ENCODE assay signal across 11 cellular contexts in the genomic region with DNA sequence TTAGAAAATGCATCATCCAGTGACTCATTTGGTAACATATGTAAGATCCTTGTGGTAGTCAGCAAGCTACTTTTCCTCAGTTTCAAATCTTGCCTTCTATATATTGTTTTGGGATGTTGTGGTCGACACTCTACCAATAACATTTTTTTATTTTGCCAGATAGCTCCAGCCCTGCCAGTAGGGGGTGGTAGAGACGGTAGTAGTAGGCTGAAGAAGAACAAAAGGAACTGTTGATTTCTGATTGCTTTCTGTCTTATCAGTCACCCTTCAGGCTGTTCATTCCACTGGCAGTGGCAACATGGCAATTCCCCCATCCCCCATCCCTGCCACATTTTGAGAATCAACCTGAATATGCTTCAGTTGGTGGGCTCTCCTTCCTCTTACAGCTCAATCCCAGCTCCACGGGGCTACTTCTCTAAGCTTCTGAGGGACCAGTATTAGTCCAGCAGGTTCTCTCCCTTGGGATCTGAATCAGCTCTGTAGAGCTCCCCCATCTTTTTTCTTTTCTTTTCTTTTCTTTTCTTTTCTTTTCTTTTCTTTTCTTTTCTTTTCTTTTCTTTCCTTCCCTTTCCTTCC.
DNase-seq lines count a peak whose midpoint lies in the region; ATAC-seq and TF ChIP-seq lines count a peak whose summit lies in the region.
"Had no signal": no experiment of that assay in that cellular context is flagged by ENCODE, and none has a peak within 500 bp of the region (broad histone marks: within the 10 kb centered on the region; RNA-seq: fewer than 3 reads in every experiment).

No MANE protein-coding gene starts in this region.

- DNase-seq in NCI-H82 (lab: John Stamatoyannopoulos, UW) = peak; percentile 31
- no peak for DNase-seq in NCI-H82 treated with DMSO at 0.1 percent for 48 hours (lab: John Stamatoyannopoulos, UW; ENCODE audit: unreplicated experiment)
- peak; percentile 52 for DNase-seq in Karpas-422
- DNase-seq in adrenal gland = peak in 3 of 7 donors; percentile 28 to 52 (median 30)
- DNase-seq in osteoblast (ENCODE audit: insufficient read length, low spot score, missing footprints) = no peak
- DNase-seq in NCI-H446 (lab: John Stamatoyannopoulos, UW) = no peak
- DNase-seq in left lobe of liver (ENCODE audit: low spot score) = no peak
- no peak for DNase-seq in central memory CD4-positive, alpha-beta T cell
- DNase-seq: midbrain; stimulated activated CD4-positive, alpha-beta T cell treated with anti-CD3 and anti-CD28 coated beads, Interleukin-2, amount 100 ng/mL, for 24 hours had no signal

- no peak overlapping the region for H3K9ac ChIP-seq in Karpas-422 (ENCODE audit: low read length)

- TF ChIP-seq CTCF in adrenal gland (IDR thresholded peaks at IDR 0.05) (peak; percentile 17 to 44 (median 39)), osteoblast (IDR thresholded peaks at IDR 0.05; ENCODE audit: extremely low read depth, low read depth, low read length) (peak; percentile 34)

- H3K79me2 ChIP-seq in Karpas-422 (ENCODE audit: low read length) (no peaks in the 10 kb centered on the region), osteoblast (ENCODE audit: insufficient read depth, low read length) (no peaks in the 10 kb centered on the region)

- H3K27me3 ChIP-seq in Karpas-422 (ENCODE audit: low read length) (no peaks in the 10 kb centered on the region), adrenal gland (no peaks in the 10 kb centered on the region), osteoblast (ENCODE audit: insufficient read depth, low read length) (no peaks in the 10 kb centered on the region)

- H3K4me2 ChIP-seq in Karpas-422 (ENCODE audit: low read depth, low read length, poor library complexity, severe bottlenecking) (no peak overlapping the region), osteoblast (ENCODE audit: insufficient read depth, low read length) (no peak overlapping the region)

- no peaks in the 10 kb centered on the region for H3K9me3 ChIP-seq in Karpas-422 (ENCODE audit: low read length)
- no peaks in the 10 kb centered on the region for H3K9me3 ChIP-seq in adrenal gland (replicated peaks in 1 of 3)
- no peaks in the 10 kb centered on the region for H3K9me3 ChIP-seq in osteoblast (ENCODE audit: low read depth, low read length)

- ATAC-seq in left lobe of liver = no peak

- intact Hi-C loops in adrenal gland (cut with DNase I) = no loop called here

- no peaks in the 10 kb centered on the region for H4K20me1 ChIP-seq in Karpas-422 (ENCODE audit: insufficient read depth, low read depth, low read length)
- no peaks in the 10 kb centered on the region for H4K20me1 ChIP-seq in osteoblast (ENCODE audit: insufficient read depth, low read length)

- no peak overlapping the region for H3K4me3 ChIP-seq in Karpas-422 (ENCODE audit: low read length)
- H3K4me3 ChIP-seq in adrenal gland = no peak overlapping the region
- no peak overlapping the region for H3K4me3 ChIP-seq in osteoblast (ENCODE audit: insufficient read depth, low read length)
- H3K4me3 ChIP-seq: coronary artery had no signal

- no peaks in the 10 kb centered on the region for H3K4me1 ChIP-seq in Karpas-422 (ENCODE audit: low read length)
- H3K4me1 ChIP-seq in adrenal gland (replicated peaks in 1 of 2) = peaks cover 8% of the 10 kb centered on the region in 2 donors
- H3K4me1 ChIP-seq in osteoblast (ENCODE audit: insufficient read depth, low read length) = peaks cover 6% of the 10 kb centered on the region

- H3K36me3 ChIP-seq in Karpas-422 (ENCODE audit: insufficient read depth, low read length) (no peaks in the 10 kb centered on the region), adrenal gland (replicated peaks in 1 of 2) (no peaks in the 10 kb centered on the region), osteoblast (ENCODE audit: insufficient read depth, low read length) (no peaks in the 10 kb centered on the region)

- TF ChIP-seq POLR2A in adrenal gland (IDR thresholded peaks at IDR 0.05) = no peak

- WGBS in adrenal gland, 4 donors = 69 to 78% (median 74%) methylated on average over 3 of the region's 3 CpGs

- H3K9me2 ChIP-seq in Karpas-422 (replicated peaks; ENCODE audit: insufficient read depth, low read length) = no peaks in the 10 kb centered on the region

- H3K27ac ChIP-seq in Karpas-422 (ENCODE audit: low read length) = no peak overlapping the region
- H3K27ac ChIP-seq in adrenal gland = no peak overlapping the region
- no peak overlapping the region for H3K27ac ChIP-seq in osteoblast (ENCODE audit: low read depth, low read length)
- H3K27ac ChIP-seq: coronary artery had no signal

- H2AFZ ChIP-seq in Karpas-422 (ENCODE audit: low read length) (no peak overlapping the region), osteoblast (ENCODE audit: low read length) (peak overlapping the region; percentile 31)

Comparison
In these comparisons a context has a peak if more than half of its experiments do, and no peak if none do; other contexts are left out.
1. DNase-seq: peak in NCI-H82 (single experiment) and Karpas-422 (single experiment); none in NCI-H82 treated with DMSO at 0.1 percent for 48 hours (single experiment), osteoblast (single experiment), NCI-H446 (0 of 2), left lobe of liver (single experiment) and central memory CD4-positive, alpha-beta T cell (single experiment).